ENCODE assay signal across 29 cellular contexts in genomic region chr7:137948083-137948844, GRCh38. TPM values are rescaled to one million over a fixed set of nuclear protein-coding genes. Genes with fewer than 3 reads are reported as not detected.
DNase-seq lines count a peak whose midpoint lies in the region; ATAC-seq, FAIRE-seq and TF ChIP-seq lines count a peak whose summit lies in the region.
"Had no signal": no experiment of that assay in that cellular context is flagged by ENCODE, and none has a peak within 500 bp of the region (broad histone marks: within the 10 kb centered on the region; RNA-seq: fewer than 3 reads in every experiment).

No MANE protein-coding gene starts in this region.

- BruUV-seq in K562 (replicated peaks; lab: Mats Ljungman, UMichigan): no TSS peak

- intact Hi-C loops in K562 (cut with micrococcal nuclease): no loop called here
- intact Hi-C loops in pancreas (cut with DNase I): no loop called here
- intact Hi-C loops in activated CD4-positive, alpha-beta T cell treated with anti-CD3 and anti-CD28 coated beads, Interleukin-2, amount 10 ng/mL, durations not matched to agents 24 days and 14 days (cut with micrococcal nuclease): no loop called here

- H3K4me3 ChIP-seq in LNCaP clone FGC (ENCODE audit: low read depth, low read length) (peak overlapping the region; percentile 29), K562 (no peak overlapping the region), pancreas (no peak overlapping the region), tibial nerve (no peak overlapping the region)
- H3K4me3 ChIP-seq: uterus had no signal

- TF ChIP-seq EP300 in K562 (IDR thresholded peaks at IDR 0.05; ENCODE audit: low read length): no peak
- no peak for TF ChIP-seq EP300 in tibial nerve (IDR thresholded peaks at IDR 0.05)

- H3K79me2 ChIP-seq in K562 (ENCODE audit: control insufficient read depth, insufficient read depth, low read length): peaks cover 79% of the 10 kb centered on the region

- H3K27ac Mint-ChIP-seq in activated CD4-positive, alpha-beta T cell treated with anti-CD3 and anti-CD28 coated beads, Interleukin-2, amount 10 ng/mL, durations not matched to agents 24 days and 14 days: no peak overlapping the region
- H3K27ac Mint-ChIP-seq: natural killer cell treated with Interleukin-12 subunit alpha and Interleukin-12 subunit beta and Interleukin-15 and Interleukin-18, amount 100 ng/mL, for 72 hours; stimulated activated memory B cell treated with anti-CD40 and anti-IgM and Interleukin-4, amounts not matched to agents 10 μg/mL and 1 μg/mL and 100 μg/mL, for 72 hours had no signal

- no peak overlapping the region for H3K4me3 Mint-ChIP-seq in activated CD4-positive, alpha-beta T cell treated with anti-CD3 and anti-CD28 coated beads, Interleukin-2, amount 10 ng/mL, durations not matched to agents 24 days and 14 days
- H3K4me3 Mint-ChIP-seq: CD8-positive, alpha-beta memory T cell; natural killer cell treated with Interleukin-12 subunit alpha and Interleukin-12 subunit beta and Interleukin-15 and Interleukin-18, amount 100 ng/mL, for 72 hours; stimulated activated memory B cell treated with anti-CD40 and anti-IgM and Interleukin-4, amounts not matched to agents 10 μg/mL and 1 μg/mL and 100 μg/mL, for 72 hours had no signal

- in situ Hi-C loops in K562 (cut with MboI): no loop called here

- H3K9me3 Mint-ChIP-seq in activated CD4-positive, alpha-beta T cell treated with anti-CD3 and anti-CD28 coated beads, Interleukin-2, amount 10 ng/mL, durations not matched to agents 24 days and 14 days: peaks cover 3% of the 10 kb centered on the region
- H3K9me3 Mint-ChIP-seq: CD8-positive, alpha-beta memory T cell; natural killer cell treated with Interleukin-12 subunit alpha and Interleukin-12 subunit beta and Interleukin-15 and Interleukin-18, amount 100 ng/mL, for 72 hours; stimulated activated memory B cell treated with anti-CD40 and anti-IgM and Interleukin-4, amounts not matched to agents 10 μg/mL and 1 μg/mL and 100 μg/mL, for 72 hours had no signal

- TF ChIP-seq POLR2A in K562 (conservative IDR thresholded peaks at IDR 0.05): no peak
- TF ChIP-seq POLR2A in tibial nerve (IDR thresholded peaks at IDR 0.05): no peak

- H3K27me3 ChIP-seq in K562 (ENCODE audit: control insufficient read depth in 2 of 2, insufficient read depth in 2 of 2, low read length in 2 of 2) (no peaks in the 10 kb centered on the region), pancreas (no peaks in the 10 kb centered on the region), tibial nerve (no peaks in the 10 kb centered on the region)
- H3K27me3 ChIP-seq: brain microvascular endothelial cell, uterus had no signal

- TF ChIP-seq CTCF in 22Rv1 (IDR thresholded peaks at IDR 0.05): no peak
- TF ChIP-seq CTCF in LNCaP clone FGC (IDR thresholded peaks at IDR 0.05; ENCODE audit: control insufficient read depth, extremely low read depth, insufficient read depth): no peak
- no peak for TF ChIP-seq CTCF in K562 (IDR thresholded peaks at IDR 0.05 in 2 of 3, conservative IDR thresholded peaks at IDR 0.05 in 1 of 3; ENCODE audit: insufficient read depth in 2 of 3, low read depth in 1 of 3, low read length in 3 of 3)
- TF ChIP-seq CTCF in pancreas (IDR thresholded peaks at IDR 0.05): no peak
- TF ChIP-seq CTCF in tibial nerve (IDR thresholded peaks at IDR 0.05): no peak

- ATAC-seq in K562 (no peak), pancreas (peak; percentile 29 to 61 (median 48))
- ATAC-seq: left ventricle myocardium superior; natural killer cell treated with Interleukin-12 subunit alpha and Interleukin-12 subunit beta and Interleukin-15 and Interleukin-18, amount 100 ng/mL, for 72 hours; right cardiac atrium; stimulated activated memory B cell treated with anti-CD40 and anti-IgM and Interleukin-4, amounts not matched to agents 10 μg/mL and 1 μg/mL and 100 μg/mL, for 72 hours had no signal

- peak; percentile 80 for DNase-seq in LNCaP clone FGC (ENCODE audit: low read depth)
- no peak for DNase-seq in K562 (ENCODE audit: extremely low read depth in 1 of 4, low spot score in 3 of 4)
- DNase-seq in pancreas: no peak
- DNase-seq in activated CD4-positive, alpha-beta T cell treated with anti-CD3 and anti-CD28 coated beads, Interleukin-2, amount 10 ng/mL, durations not matched to agents 24 days and 14 days: no peak
- no peak for DNase-seq in NCI-H1930 (lab: John Stamatoyannopoulos, UW)
- DNase-seq in tibial nerve (ENCODE audit: low spot score in 2 of 2): no peak
- DNase-seq in NCI-H128 (lab: John Stamatoyannopoulos, UW; ENCODE audit: unreplicated experiment): no peak
- DNase-seq: activated CD4-positive, alpha-beta T cell treated with anti-CD3 and anti-CD28 coated beads, Interleukin-2, amount 50 U/mL, for 1 hour; activated naive CD4-positive, alpha-beta T cell; activated T-cell treated with anti-CD3 and anti-CD28 coated beads, Interleukin-2, amount 50 U/mL, for 48 hours; brain microvascular endothelial cell; CD8-positive, alpha-beta memory T cell; DMS153; H7; KG1; left ventricle myocardium superior; NCI-H1436; NCI-H2171; NCI-H524; right cardiac atrium; SHP77 treated with DMSO at 0.1 percent for 48 hours; stimulated activated CD4-positive, alpha-beta T cell treated with anti-CD3 and anti-CD28 coated beads, Interleukin-12 subunit alpha, Interleukin-12 subunit beta, amount 100 ng/mL, for 4 hours; stimulated activated CD4-positive, alpha-beta T cell treated with anti-CD3 and anti-CD28 coated beads, Interleukin-4, amount 100 ng/mL, for 1 hour; uterus; WERI-Rb-1 had no signal

- no peaks in the 10 kb centered on the region for H4K20me1 ChIP-seq in K562 (replicated peaks; ENCODE audit: control insufficient read depth, insufficient read depth, low read length)

- H3K4me2 ChIP-seq in K562 (ENCODE audit: insufficient read depth, low read length): no peak overlapping the region

- H3K4me1 ChIP-seq in K562 (replicated peaks in 1 of 2; ENCODE audit: control insufficient read depth in 2 of 2, insufficient read depth in 2 of 2, low read length in 2 of 2): peaks cover 19 to 61% of the 10 kb centered on the region in 2 experiments
- peaks cover 38 to 58% (median 46%) of the 10 kb centered on the region in 3 donors for H3K4me1 ChIP-seq in pancreas
- peaks cover 0 to 89% (median 25%) of the 10 kb centered on the region in 4 donors for H3K4me1 ChIP-seq in tibial nerve

- H3K27me3 Mint-ChIP-seq in activated CD4-positive, alpha-beta T cell treated with anti-CD3 and anti-CD28 coated beads, Interleukin-2, amount 10 ng/mL, durations not matched to agents 24 days and 14 days: no peaks in the 10 kb centered on the region
- H3K27me3 Mint-ChIP-seq: CD8-positive, alpha-beta memory T cell; natural killer cell treated with Interleukin-12 subunit alpha and Interleukin-12 subunit beta and Interleukin-15 and Interleukin-18, amount 100 ng/mL, for 72 hours; stimulated activated memory B cell treated with anti-CD40 and anti-IgM and Interleukin-4, amounts not matched to agents 10 μg/mL and 1 μg/mL and 100 μg/mL, for 72 hours had no signal

- H3K36me3 Mint-ChIP-seq in activated CD4-positive, alpha-beta T cell treated with anti-CD3 and anti-CD28 coated beads, Interleukin-2, amount 10 ng/mL, durations not matched to agents 24 days and 14 days (ENCODE audit: low read depth): peaks cover 6% of the 10 kb centered on the region
- H3K36me3 Mint-ChIP-seq: CD8-positive, alpha-beta memory T cell; natural killer cell treated with Interleukin-12 subunit alpha and Interleukin-12 subunit beta and Interleukin-15 and Interleukin-18, amount 100 ng/mL, for 72 hours had no signal

- POLR2A ChIA-PET in K562 (lab: Yijun Ruan, JAX): interaction anchor here (0.6 to 2.0 kb wide), 2 partner anchors 10 to 393 kb away, joined by 3 to 5 read pairs; no protein-coding TSS in a partner anchor

- no peaks in the 10 kb centered on the region for H3K9me1 ChIP-seq in K562 (ENCODE audit: control insufficient read depth, insufficient read depth, low read length)

- WGBS in K562 (ENCODE audit: insufficient coverage, low coverage, missing lambda C conversion rate): 76% methylated on average over 5 of the region's 5 CpGs
- 40 to 45% methylated on average over 5 of the region's 5 CpGs for WGBS in pancreas, 2 donors
- 87 to 89% methylated on average over 5 of the region's 5 CpGs for WGBS in tibial nerve, 2 donors

- no peak overlapping the region for H3K9ac ChIP-seq in K562 (ENCODE audit: insufficient read depth in 1 of 2, low read depth in 2 of 2, low read length in 2 of 2)

- H3K4me1 Mint-ChIP-seq in activated CD4-positive, alpha-beta T cell treated with anti-CD3 and anti-CD28 coated beads, Interleukin-2, amount 10 ng/mL, durations not matched to agents 24 days and 14 days: peaks cover 16% of the 10 kb centered on the region
- H3K4me1 Mint-ChIP-seq: stimulated activated memory B cell treated with anti-CD40 and anti-IgM and Interleukin-4, amounts not matched to agents 10 μg/mL and 1 μg/mL and 100 μg/mL, for 72 hours had no signal

- H2AFZ ChIP-seq in K562 (ENCODE audit: low read depth, low read length): no peak overlapping the region

- H3K9me3 ChIP-seq in K562 (replicated peaks; ENCODE audit: control insufficient read depth, insufficient read depth, low read depth, low read length): no peaks in the 10 kb centered on the region
- H3K9me3 ChIP-seq in pancreas: no peaks in the 10 kb centered on the region
- H3K9me3 ChIP-seq in tibial nerve: no peaks in the 10 kb centered on the region
- H3K9me3 ChIP-seq: uterus had no signal

- TF ChIP-seq RAD21 in K562 (CRISPR knock-in tag; conservative IDR thresholded peaks at IDR 0.05 in 1 of 2, IDR thresholded peaks at IDR 0.05 in 1 of 2): no peak

- H3K27ac ChIP-seq in 22Rv1 (peak overlapping the region; percentile 83), K562 (ENCODE audit: extremely low read depth, low read depth, low read length) (no peak overlapping the region), pancreas (peak overlapping the region in 2 of 4 donors; percentile 9 to 43), tibial nerve (no peak overlapping the region)
- H3K27ac ChIP-seq: WERI-Rb-1 had no signal

- no peak for FAIRE-seq in K562 (lab: Jason Lieb, UNC)
- FAIRE-seq in pancreas (lab: Jason Lieb, UNC): no peak
- FAIRE-seq: islet of Langerhans had no signal

- H3K36me3 ChIP-seq in K562 (ENCODE audit: control insufficient read depth, insufficient read depth, low read length) (peaks cover 14% of the 10 kb centered on the region), pancreas (no peaks in the 10 kb centered on the region), tibial nerve (no peaks in the 10 kb centered on the region)
- H3K36me3 ChIP-seq: uterus, WERI-Rb-1 had no signal

- CTCF ChIA-PET in K562 (lab: Yijun Ruan, JAX; ENCODE audit: low intra/inter-chr PET ratio): interaction anchor here (0.5 kb wide), 1 partner anchor 656 kb away, joined by 3 read pairs; no protein-coding TSS in a partner anchor

RNA-seq across cellular contexts. Expression of gene CREB3L2, which starts 53.6 kb away (rescaled TPM):
- 58.2 and 65.5 TPM in 2 replicates for total RNA-seq in K562 (2011; cell fraction: chromatin; rRNA removed; ENCODE audit: low replicate concordance)
- total RNA-seq in K562 (2011; cell fraction: nucleolus; rRNA removed): 39.9 and 41.2 TPM in 2 replicates
- total RNA-seq in K562 (2011; cell fraction: nucleoplasm; rRNA removed): 52.9 and 82.7 TPM in 2 replicates
- total RNA-seq in K562 (2014; rRNA removed) (10.2 and 19.6 TPM in 2 replicates), K562 (2014; rRNA removed; fragmentation: Illumina TruSeq; extraction: Trizol) (13.8 and 15.2 TPM in 2 replicates), K562 (2015; rRNA removed; fragmentation: Illumina TruSeq; extraction: Trizol) (16.0 and 17.5 TPM in 2 replicates), K562 (2021) (44.7 and 45.6 TPM in 2 replicates), pancreas (10 to 100 TPM; 21.3 to 38.4 (median 32.3) TPM), tibial nerve (10 to 100 TPM; 43.5 to 73.0 (median 51.2) TPM)
- polyA plus RNA-seq in K562 (2011; rRNA removed) (17.1 and 37.9 TPM in 2 replicates), K562 (2014; fragmentation: Illumina TruSeq; extraction: Trizol) (26.9 and 27.4 TPM in 2 replicates), K562 (2014; fragmentation: Nextera tagmentation; extraction: Ambion mirVana) (1 to 10 TPM; 7.1 to 8.8 TPM), K562 (2014; rRNA removed) (15.8 and 18.7 TPM in 2 replicates), pancreas (10 to 100 TPM in 1 of 2 donors, 1 to 10 TPM in 1; 6.6 to 10.4 TPM)
- 15.4 and 27.7 TPM in 2 replicates for polyA plus RNA-seq in K562 (2011; cell fraction: cytosol; rRNA removed)
- 24.4 and 31.2 TPM in 2 replicates for polyA plus RNA-seq in K562 (2011; cell fraction: nucleus; rRNA removed)
- 20.5 and 29.6 TPM in 2 replicates for polyA plus RNA-seq in K562 (2012)
- polyA minus RNA-seq in K562 (2011; rRNA and poly(A)+ RNA removed): 30.2 and 46.2 TPM in 2 replicates
- polyA minus RNA-seq in K562 (2011; cell fraction: cytosol; rRNA and poly(A)+ RNA removed): 19.4 and 34.7 TPM in 2 replicates
- 24.1 and 55.8 TPM in 2 replicates for polyA minus RNA-seq in K562 (2011; cell fraction: nucleus; rRNA and poly(A)+ RNA removed)
- total RNA-seq in activated CD4-positive, alpha-beta T cell treated with anti-CD3 and anti-CD28 coated beads, Interleukin-2, amount 10 ng/mL, durations not matched to agents 24 days and 14 days: 44.8 and 45.6 TPM in 2 replicates
